In the genomic region with DNA sequence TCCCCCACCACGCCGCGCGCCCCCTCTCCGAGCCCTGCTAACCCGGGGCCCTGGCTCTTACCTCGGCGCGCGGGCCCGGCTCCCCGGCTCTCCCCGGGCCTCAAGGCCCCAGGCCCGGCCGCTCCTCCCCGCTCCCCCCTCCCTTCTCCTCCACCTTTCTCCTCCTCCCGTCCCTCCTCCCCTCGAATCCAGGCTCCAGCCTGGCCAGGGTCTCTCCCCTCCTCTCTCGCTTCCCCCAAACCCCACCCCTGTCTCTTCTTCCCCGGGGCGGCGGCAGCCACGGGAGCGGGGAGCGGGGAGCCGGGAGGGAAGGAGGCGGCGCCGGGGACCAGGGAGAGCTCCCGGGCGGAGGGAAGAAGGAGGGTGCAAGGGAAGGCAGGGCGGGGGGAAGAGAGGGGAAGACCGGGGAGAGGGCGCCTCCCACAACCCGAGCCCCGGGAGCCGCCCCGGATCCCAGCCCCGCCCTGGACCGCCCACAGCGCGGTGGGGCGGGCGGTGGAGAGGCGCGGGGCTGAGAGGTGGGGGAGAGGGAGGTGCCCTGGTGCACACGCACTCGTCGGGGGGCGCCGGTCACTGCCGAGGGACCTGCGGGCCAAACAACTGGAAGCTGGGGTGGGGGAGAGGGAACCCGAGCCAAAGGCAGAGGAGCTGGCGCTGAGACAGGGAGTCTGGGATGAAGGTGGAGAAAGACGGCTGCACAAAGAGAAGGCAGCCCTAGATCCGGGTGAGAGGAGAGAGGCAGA, we compare ENCODE assay signal across 8 cellular contexts. TPM values are rescaled to one million over a fixed set of nuclear protein-coding genes. Genes with fewer than 3 reads are reported as not detected.
A peak's percentile ranks its signal among the peaks of the same experiment; 100 is the strongest.
DNase-seq lines count a peak whose midpoint lies in the region; ATAC-seq and TF ChIP-seq lines count a peak whose summit lies in the region.

A gene (minus strand): TSS at position 395 of the 743 bp plus-strand sequence. CDS start 798 bp downstream, outside the sequence.

- no peaks in the 10 kb centered on the region for H3K9me3 Mint-ChIP-seq in activated CD4-positive, alpha-beta memory T cell treated with anti-CD3 and anti-CD28 coated beads for 36 hours

- ATAC-seq in HG03439 (IDR thresholded peaks at IDR 0.05; ENCODE audit: unreplicated experiment) (peak; percentile 60), right lobe of liver (peak; percentile 85 to 91 (median 86))

- H3K36me3 ChIP-seq in right lobe of liver, result no peaks in the 10 kb centered on the region

- H3K27ac ChIP-seq in dorsolateral prefrontal cortex (peak within 1 kb of the TSS; percentile 13 to 95 (median 83)), right lobe of liver (peak within 1 kb of the TSS in 1 of 3 donors; percentile 34)

- H3K4me3 Mint-ChIP-seq in activated CD4-positive, alpha-beta memory T cell treated with anti-CD3 and anti-CD28 coated beads for 36 hours, result peak within 1 kb of the TSS; percentile 79

- peak within 1 kb of the TSS; percentile 43 for H3K27ac Mint-ChIP-seq in activated CD4-positive, alpha-beta memory T cell treated with anti-CD3 and anti-CD28 coated beads for 36 hours

- H3K4me1 ChIP-seq in right lobe of liver, result no peaks in the 10 kb centered on the region

- POLR2A ChIA-PET in activated CD4-positive, alpha-beta memory T cell treated with anti-CD3 and anti-CD28 coated beads for 36 hours (lab: Charles Lee), result interaction anchor here (1.5 kb wide), 1 partner anchor 17 kb away, joined by 4 read pairs; no protein-coding TSS in a partner anchor

- H3K36me3 Mint-ChIP-seq in activated CD4-positive, alpha-beta memory T cell treated with anti-CD3 and anti-CD28 coated beads for 36 hours, result peaks cover 4% of the 10 kb centered on the region

- CTCF ChIA-PET in activated CD4-positive, alpha-beta memory T cell treated with anti-CD3 and anti-CD28 coated beads for 36 hours (lab: Charles Lee), result interaction anchor here (0.9 to 3.4 kb wide), 3 partner anchors 18 to 43 kb away, joined by 3 to 25 read pairs (median 20); no protein-coding TSS in a partner anchor

- TF ChIP-seq CTCF in dorsolateral prefrontal cortex (IDR thresholded peaks at IDR 0.05 in 54 of 56, conservative IDR thresholded peaks at IDR 0.05 in 2 of 56; ENCODE audit: low read depth in 1 of 56, partially characterized antibody in 56 of 56), result peak in 2 of 56 donors; percentile 12 to 13
- TF ChIP-seq CTCF in right lobe of liver (IDR thresholded peaks at IDR 0.05), result no peak

- H3K9me3 ChIP-seq in right lobe of liver, result no peaks in the 10 kb centered on the region

- H3K4me1 Mint-ChIP-seq in activated CD4-positive, alpha-beta memory T cell treated with anti-CD3 and anti-CD28 coated beads for 36 hours (ENCODE audit: low read depth), result peaks cover 44% of the 10 kb centered on the region

- intact Hi-C loops in activated CD4-positive, alpha-beta memory T cell treated with anti-CD3 and anti-CD28 coated beads for 36 hours (cut with micrococcal nuclease), result loop anchor here (1.0 kb wide), 1 partner anchor 17 kb away; no protein-coding TSS in a partner anchor
- intact Hi-C loops in dorsolateral prefrontal cortex (cut with DNase I) (loop anchor here in 1 of 2 donors (5.0 kb wide), 1 partner anchor 691 kb away; no protein-coding TSS in a partner anchor), right lobe of liver (cut with DNase I) (no loop called here)

- peak; percentile 76 to 84 for DNase-seq in SHP77 (lab: John Stamatoyannopoulos, UW)
- DNase-seq in SHP77 treated with DMSO at 0.1 percent for 48 hours (lab: John Stamatoyannopoulos, UW), result no peak
- peak; percentile 92 for DNase-seq in NCI-H748 (lab: John Stamatoyannopoulos, UW; ENCODE audit: unreplicated experiment)
- peak; percentile 84 for DNase-seq in activated CD4-positive, alpha-beta memory T cell treated with anti-CD3 and anti-CD28 coated beads for 36 hours
- peak; percentile 58 to 93 (median 86) for DNase-seq in dorsolateral prefrontal cortex
- peak; percentile 70 to 81 (median 76) for DNase-seq in right lobe of liver
- DNase-seq in stimulated activated CD4-positive, alpha-beta T cell treated with anti-CD3 and anti-CD28 coated beads, Interleukin-4, amount 100 ng/mL, for 24 hours, result peak; percentile 67

- TF ChIP-seq POLR2A in right lobe of liver (IDR thresholded peaks at IDR 0.05), result peak; percentile 16

- H3K27me3 ChIP-seq in dorsolateral prefrontal cortex (peaks cover 0 to 4% (median 0%) of the 10 kb centered on the region in 45 donors), right lobe of liver (peaks cover 0 to 18% of the 10 kb centered on the region in 2 donors)

- H3K4me3 ChIP-seq in dorsolateral prefrontal cortex, result peak within 1 kb of the TSS; percentile 50 to 84 (median 71)
- H3K4me3 ChIP-seq in right lobe of liver, result peak within 1 kb of the TSS; percentile 36 to 49 (median 36)

- 3% methylated on average over 39 of the region's 57 CpGs for WGBS in right lobe of liver (ENCODE audit: insufficient coverage, low coverage, low lambda C conversion rate, missing lambda C conversion rate)

- H3K27me3 Mint-ChIP-seq in activated CD4-positive, alpha-beta memory T cell treated with anti-CD3 and anti-CD28 coated beads for 36 hours, result peaks cover 2% of the 10 kb centered on the region

RNA-seq across cellular contexts. Expression of the gene that starts here (rescaled TPM):
- 10 to 100 TPM; 21.1 to 23.5 TPM for total RNA-seq in activated CD4-positive, alpha-beta memory T cell treated with anti-CD3 and anti-CD28 coated beads for 36 hours
- total RNA-seq in dorsolateral prefrontal cortex, result 100 to 1,000 TPM; 180 to 458 (median 348) TPM
- total RNA-seq in right lobe of liver, result 1 to 10 TPM; 2.4 to 5.6 (median 4.9) TPM

Comparison
In these comparisons a context has a peak if more than half of its experiments do, and no peak if none do; other contexts are left out.
1. RNA of the gene that starts here (total RNA-seq): 180 to 458 TPM in dorsolateral prefrontal cortex; 21.1 to 23.5 TPM in activated CD4-positive, alpha-beta memory T cell treated with anti-CD3 and anti-CD28 coated beads for 36 hours and 2.4 to 5.6 TPM in right lobe of liver; every median in the first group is over 4 times any median in the second.